1 cellular context compared by ENCODE assay signal in the genomic region with DNA sequence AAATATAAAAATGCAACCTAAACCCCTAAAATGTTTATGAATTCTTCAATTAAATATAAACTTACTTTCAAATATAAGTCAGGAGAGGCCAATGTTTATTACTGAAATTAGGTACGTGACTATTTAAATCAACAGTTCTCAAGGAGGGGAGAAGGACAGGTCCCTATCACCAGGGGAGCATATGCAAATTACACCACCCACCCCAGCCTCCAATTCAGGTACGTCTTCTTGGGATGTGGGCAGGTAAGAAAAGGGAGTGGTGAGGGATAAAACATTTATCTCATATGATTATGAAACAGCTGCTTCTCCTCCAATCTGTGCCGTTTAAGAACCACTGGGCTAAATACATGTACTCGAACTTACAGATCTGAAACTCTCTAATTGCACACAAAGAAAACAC.
TF ChIP-seq lines count a peak whose summit lies in the region.

No MANE protein-coding gene starts in this region.

TF ChIP-seq in H1, 55 proteins besides CTCF, POLR2A, EP300 and RAD21:
- TF ChIP-seq CHD1 (IDR thresholded peaks at IDR 0.05; ENCODE audit: low read depth, low read length), result no peak
- no peak for TF ChIP-seq FOSL1 (IDR thresholded peaks at IDR 0.05; ENCODE audit: insufficient read depth, low read depth, low read length)
- TF ChIP-seq RBBP5 (IDR thresholded peaks at IDR 0.05; ENCODE audit: borderline replicate concordance, low read depth, low read length), result no peak
- TF ChIP-seq CBX5 (IDR thresholded peaks at IDR 0.05; ENCODE audit: low read depth, low read length), result no peak
- TF ChIP-seq, protein P1, sequence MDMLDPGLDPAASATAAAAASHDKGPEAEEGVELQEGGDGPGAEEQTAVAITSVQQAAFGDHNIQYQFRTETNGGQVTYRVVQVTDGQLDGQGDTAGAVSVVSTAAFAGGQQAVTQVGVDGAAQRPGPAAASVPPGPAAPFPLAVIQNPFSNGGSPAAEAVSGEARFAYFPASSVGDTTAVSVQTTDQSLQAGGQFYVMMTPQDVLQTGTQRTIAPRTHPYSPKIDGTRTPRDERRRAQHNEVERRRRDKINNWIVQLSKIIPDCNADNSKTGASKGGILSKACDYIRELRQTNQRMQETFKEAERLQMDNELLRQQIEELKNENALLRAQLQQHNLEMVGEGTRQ (IDR thresholded peaks at IDR 0.05; ENCODE audit: low read length), result no peak
- TF ChIP-seq SP2 (IDR thresholded peaks at IDR 0.05; ENCODE audit: low read length), result no peak
- no peak for TF ChIP-seq SP1 (IDR thresholded peaks at IDR 0.05; ENCODE audit: low read depth, low read length)
- TF ChIP-seq SP4 (IDR thresholded peaks at IDR 0.05; ENCODE audit: low read length), result no peak
- no peak for TF ChIP-seq HDAC2 (IDR thresholded peaks at IDR 0.05; ENCODE audit: borderline replicate concordance in 1 of 2, low read depth in 2 of 2, low read length in 2 of 2)
- TF ChIP-seq MAFK (IDR thresholded peaks at IDR 0.05; ENCODE audit: low read depth, low read length), result no peak
- no peak for TF ChIP-seq NRF1 (IDR thresholded peaks at IDR 0.05; ENCODE audit: low read depth, low read length)
- TF ChIP-seq CREB1 (IDR thresholded peaks at IDR 0.05), result no peak
- no peak for TF ChIP-seq ASH2L (IDR thresholded peaks at IDR 0.05; ENCODE audit: low read length)
- TF ChIP-seq TEAD4 (IDR thresholded peaks at IDR 0.05; ENCODE audit: low read depth, low read length), result no peak
- TF ChIP-seq ZNF274 (IDR thresholded peaks at IDR 0.05; ENCODE audit: borderline replicate concordance, extremely low read depth, low read length), result no peak
- TF ChIP-seq POU5F1 (IDR thresholded peaks at IDR 0.05; ENCODE audit: low read depth, low read length), result no peak
